Comparison of ENCODE assay signal across 32 cellular contexts in genomic region chr16:86347090-86347489, GRCh38.
"Had no signal": no experiment of that assay in that cellular context is flagged by ENCODE, and none has a peak within 500 bp of the region (broad histone marks: within the 10 kb centered on the region; RNA-seq: fewer than 3 reads in every experiment).

No MANE protein-coding gene starts in this region.

- H3K4me3 ChIP-seq: Peyer's patch had no signal

- H3K27me3 ChIP-seq: brain microvascular endothelial cell, Peyer's patch had no signal

- DNase-seq: activated CD4-positive, alpha-beta T cell treated with anti-CD3 and anti-CD28 coated beads, Interleukin-2, amount 10 ng/mL, durations not matched to agents 24 days and 14 days; activated CD4-positive, alpha-beta T cell treated with anti-CD3 and anti-CD28 coated beads, Interleukin-2, amount 50 U/mL, for 4 hours; activated CD8-positive, alpha-beta T cell treated with anti-CD3 and anti-CD28 coated beads for 36 hours; activated gamma-delta T cell; activated naive CD4-positive, alpha-beta T cell treated with Interleukin-2 at 50 U/mL for 16 hours; activated naive CD8-positive, alpha-beta T cell treated with anti-CD3 and anti-CD28 coated beads, Interleukin-2, amount 10 ng/mL, durations not matched to agents 7 days and 5 days; activated T-cell treated with anti-CD3 and anti-CD28 coated beads, Interleukin-2, amount 50 U/mL, for 1 hour; activated T-cell treated with anti-CD3 and anti-CD28 coated beads, Interleukin-2, amount 50 U/mL, for 72 hours; brain microvascular endothelial cell; Karpas-422; NCI-H1092 treated with DMSO at 0.1 percent for 48 hours; NCI-H1417; NCI-H146; NCI-H187; NCI-H2029 treated with DMSO at 0.1 percent for 48 hours; NCI-H2107; NCI-H2171; NCI-H510A; NCI-H526; NCI-H748 treated with DMSO at 0.1 percent for 48 hours; NK-92 treated with Interleukin-12 subunit alpha and Interleukin-12 subunit beta, amount 100 ng/mL, for 24 hours; PC-3; Peyer's patch; SIG-M5; SW 1271; T-helper 1 cell; T-helper 2 cell; T-helper 9 cell; WERI-Rb-1 had no signal

- ATAC-seq: activated CD8-positive, alpha-beta T cell treated with anti-CD3 and anti-CD28 coated beads for 36 hours; activated T-cell treated with anti-CD3 and anti-CD28 coated beads, Interleukin-2, amount 50 U/mL, for 72 hours; activated T-helper 17 cell treated with anti-CD3 and anti-CD28 coated beads, Interleukin-2, amount 50 U/mL, for 72 hours; PC-3; Right ventricle myocardium inferior had no signal

- H3K36me3 ChIP-seq: brain microvascular endothelial cell, Peyer's patch, WERI-Rb-1 had no signal

- H3K9me3 ChIP-seq: Peyer's patch had no signal

- H3K27ac ChIP-seq: brain microvascular endothelial cell, Peyer's patch, RWPE1, WERI-Rb-1 had no signal
